25 cellular contexts compared by ENCODE assay signal in genomic region chr11:111119751-111120150, GRCh38.
"Had no signal": no experiment of that assay in that cellular context is flagged by ENCODE, and none has a peak within 500 bp of the region (broad histone marks: within the 10 kb centered on the region; RNA-seq: fewer than 3 reads in every experiment).

No MANE protein-coding gene starts in this region.

- H3K27me3 ChIP-seq: ascending aorta, brain microvascular endothelial cell, colonic mucosa, esophagus squamous epithelium had no signal

- H3K4me1 ChIP-seq: ascending aorta, colonic mucosa had no signal

- H3K9me3 ChIP-seq: ascending aorta, colonic mucosa, esophagus squamous epithelium had no signal

- H3K27ac ChIP-seq: ascending aorta, brain microvascular endothelial cell, colonic mucosa, epithelial cell of prostate, esophagus squamous epithelium had no signal

- H3K36me3 ChIP-seq: ascending aorta, brain microvascular endothelial cell, colonic mucosa, esophagus squamous epithelium had no signal

- H3K4me3 ChIP-seq: ascending aorta, colonic mucosa, esophagus squamous epithelium had no signal

- ATAC-seq: activated naive CD4-positive, alpha-beta T cell treated with anti-CD3 and anti-CD28 coated beads, Interleukin-2, amount 50 U/mL, for 72 hours; activated T-cell treated with anti-CD3 and anti-CD28 coated beads, Interleukin-2, amount 50 U/mL, for 72 hours; T-helper 17 cell had no signal

- DNase-seq: activated CD4-positive, alpha-beta memory T cell treated with anti-CD3 and anti-CD28 coated beads, Interleukin-2, amount 10 ng/mL, durations not matched to agents 7 days and 5 days; activated CD4-positive, alpha-beta T cell treated with anti-CD3 and anti-CD28 coated beads for 1 hour; activated CD4-positive, alpha-beta T cell treated with anti-CD3 and anti-CD28 coated beads for 4 hours; activated CD4-positive, alpha-beta T cell treated with anti-CD3 and anti-CD28 coated beads, Interleukin-2, amount 10 ng/mL, durations not matched to agents 7 days and 5 days; activated CD4-positive, alpha-beta T cell treated with anti-CD3 and anti-CD28 coated beads, Interleukin-2, amount 50 U/mL, for 4 hours; activated CD4-positive, CD25-positive, alpha-beta regulatory T cell; activated CD8-positive, alpha-beta memory T cell treated with anti-CD3 and anti-CD28 coated beads, Interleukin-2, amount 50 U/mL, for 48 hours; activated gamma-delta T cell; activated naive CD4-positive, alpha-beta T cell; activated naive CD4-positive, alpha-beta T cell treated with anti-CD3 and anti-CD28 coated beads, Interleukin-2, amount 10 ng/mL, durations not matched to agents 7 days and 5 days; activated naive CD8-positive, alpha-beta T cell treated with anti-CD3 and anti-CD28 coated beads, Interleukin-2, amount 10 ng/mL, durations not matched to agents 7 days and 5 days; activated T-cell treated with anti-CD3 and anti-CD28 coated beads for 4 hours; activated T-cell treated with anti-CD3 and anti-CD28 coated beads, Interleukin-2, amount 50 U/mL, for 24 hours; activated T-cell treated with anti-CD3 and anti-CD28 coated beads, Interleukin-2, amount 50 U/mL, for 72 hours; brain microvascular endothelial cell; caudate nucleus; colonic mucosa; effector CD8-positive, alpha-beta T cell; esophagus squamous epithelium; T-helper 1 cell; T-helper 17 cell; T1000 had no signal
